In genomic region chr11:82718307-82718706, GRCh38 we compare ENCODE assay signal across 9 cellular contexts. TPM values are rescaled to one million over a fixed set of nuclear protein-coding genes. Genes with fewer than 3 reads are reported as not detected.
DNase-seq lines count a peak whose midpoint lies in the region; ATAC-seq and TF ChIP-seq lines count a peak whose summit lies in the region.
"Had no signal": no experiment of that assay in that cellular context is flagged by ENCODE, and none has a peak within 500 bp of the region (broad histone marks: within the 10 kb centered on the region; RNA-seq: fewer than 3 reads in every experiment).

No MANE protein-coding gene starts in this region.

- no peak overlapping the region for H3K27ac Mint-ChIP-seq in natural killer cell treated with Interleukin-12 subunit alpha and Interleukin-12 subunit beta and Interleukin-15 and Interleukin-18, amount 100 ng/mL, for 72 hours

- no peaks in the 10 kb centered on the region for H3K4me1 Mint-ChIP-seq in natural killer cell treated with Interleukin-12 subunit alpha and Interleukin-12 subunit beta and Interleukin-15 and Interleukin-18, amount 100 ng/mL, for 72 hours (ENCODE audit: low read depth in 2 of 2)

- DNase-seq in CD1c-positive myeloid dendritic cell (ENCODE audit: extremely low spot score) = peak; percentile 26
- peak; percentile 15 for DNase-seq in Jurkat, Clone E6-1 (ENCODE audit: low read depth, low spot score)
- DNase-seq in SHP77 treated with DMSO at 0.1 percent for 48 hours (lab: John Stamatoyannopoulos, UW) = peak; percentile 14
- DNase-seq in epithelial cell of esophagus (ENCODE audit: low read depth) = peak; percentile 57
- DNase-seq in mucosa of descending colon = peak in 1 of 3 donors; percentile 46
- no peak for DNase-seq in natural killer cell treated with Interleukin-12 subunit alpha and Interleukin-12 subunit beta and Interleukin-15 and Interleukin-18, amount 100 ng/mL, for 72 hours (ENCODE audit: low spot score)
- no peak for DNase-seq in posterior vena cava (ENCODE audit: low spot score)

- ATAC-seq in GM18868 (IDR thresholded peaks at IDR 0.05; ENCODE audit: unreplicated experiment) (peak; percentile 74), mucosa of descending colon (peak; percentile 64)
- ATAC-seq in natural killer cell treated with Interleukin-12 subunit alpha and Interleukin-12 subunit beta and Interleukin-15 and Interleukin-18, amount 100 ng/mL, for 72 hours = no peak

- no peak overlapping the region for H3K4me3 Mint-ChIP-seq in natural killer cell treated with Interleukin-12 subunit alpha and Interleukin-12 subunit beta and Interleukin-15 and Interleukin-18, amount 100 ng/mL, for 72 hours

- TF ChIP-seq CTCF in epithelial cell of esophagus (IDR thresholded peaks at IDR 0.05; ENCODE audit: insufficient read depth, low read depth, low read length, missing control alignments) (peak; percentile 83), mucosa of descending colon (IDR thresholded peaks at IDR 0.05) (peak; percentile 46)

- H3K4me3 ChIP-seq in Jurkat, Clone E6-1 (ENCODE audit: low read length) = no peak overlapping the region
- H3K4me3 ChIP-seq in epithelial cell of esophagus (ENCODE audit: low read length) (no peak overlapping the region), mucosa of descending colon (no peak overlapping the region)
- H3K4me3 ChIP-seq: skin epidermis had no signal

- no peaks in the 10 kb centered on the region for H3K27me3 Mint-ChIP-seq in natural killer cell treated with Interleukin-12 subunit alpha and Interleukin-12 subunit beta and Interleukin-15 and Interleukin-18, amount 100 ng/mL, for 72 hours

- no peaks in the 10 kb centered on the region for H3K36me3 Mint-ChIP-seq in natural killer cell treated with Interleukin-12 subunit alpha and Interleukin-12 subunit beta and Interleukin-15 and Interleukin-18, amount 100 ng/mL, for 72 hours

- no peaks in the 10 kb centered on the region for H3K4me1 ChIP-seq in mucosa of descending colon (ENCODE audit: low read depth)

- intact Hi-C loops in mucosa of descending colon (cut with DNase I, micrococcal nuclease) = no loop called here
- intact Hi-C loops in posterior vena cava (cut with DNase I) = loop anchor here in 1 of 2 donors (5.0 kb wide), 1 partner anchor 184 kb away; the partner anchor contains the start of genes DDIAS and PRCP

- H3K36me3 ChIP-seq in mucosa of descending colon (ENCODE audit: low read depth) = no peaks in the 10 kb centered on the region

- H3K9me3 Mint-ChIP-seq in natural killer cell treated with Interleukin-12 subunit alpha and Interleukin-12 subunit beta and Interleukin-15 and Interleukin-18, amount 100 ng/mL, for 72 hours = no peaks in the 10 kb centered on the region

- no peaks in the 10 kb centered on the region for H3K9me3 ChIP-seq in mucosa of descending colon

RNA-seq across cellular contexts. Expression of gene FAM181B, which starts 15.4 kb away (rescaled TPM):
- not detected for polyA plus RNA-seq in Jurkat, Clone E6-1 (2012; ENCODE audit: insufficient read depth, insufficient read length)
- 1 to 10 TPM in 1 of 3 donors, under 1 TPM in 1, not detected in 1; 0.19 to 1.3 TPM for total RNA-seq in mucosa of descending colon
- not detected for total RNA-seq in natural killer cell treated with Interleukin-12 subunit alpha and Interleukin-12 subunit beta and Interleukin-15 and Interleukin-18, amount 100 ng/mL, for 72 hours
- total RNA-seq in posterior vena cava = under 1 TPM; 0.42 to 0.67 TPM

Comparison
In these comparisons a context has a peak if more than half of its experiments do, and no peak if none do; other contexts are left out.
1. DNase-seq: peak in CD1c-positive myeloid dendritic cell (single experiment), Jurkat, Clone E6-1 (single experiment), SHP77 treated with DMSO at 0.1 percent for 48 hours (single experiment) and epithelial cell of esophagus (single experiment); none in natural killer cell treated with Interleukin-12 subunit alpha and Interleukin-12 subunit beta and Interleukin-15 and Interleukin-18, amount 100 ng/mL, for 72 hours (single experiment) and posterior vena cava (single experiment).
2. ATAC-seq: peak in GM18868 (single experiment) and mucosa of descending colon (single experiment); none in natural killer cell treated with Interleukin-12 subunit alpha and Interleukin-12 subunit beta and Interleukin-15 and Interleukin-18, amount 100 ng/mL, for 72 hours (0 of 2).